Comparison of ENCODE assay signal across 14 cellular contexts in the genomic region with DNA sequence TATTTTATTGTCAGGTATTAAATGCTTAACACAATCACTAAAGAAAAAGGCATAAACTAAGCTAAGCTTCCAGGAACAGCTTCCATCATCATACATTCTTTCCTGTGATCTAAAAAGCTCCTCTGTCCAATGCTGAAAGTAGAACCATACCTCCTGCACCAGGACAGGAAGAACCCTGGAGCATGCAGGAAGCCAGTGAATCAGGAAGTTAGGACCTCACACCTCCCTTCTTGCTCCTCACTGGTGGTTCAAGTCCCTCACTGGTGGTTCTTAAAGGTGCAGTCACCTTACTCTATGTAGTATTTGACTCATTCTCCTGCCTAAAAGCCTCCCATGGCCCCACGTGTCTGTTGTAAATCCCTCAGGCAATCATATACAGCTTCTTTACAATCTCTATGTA.
DNase-seq lines count a peak whose midpoint lies in the region; ATAC-seq and TF ChIP-seq lines count a peak whose summit lies in the region.
"Had no signal": no experiment of that assay in that cellular context is flagged by ENCODE, and none has a peak within 500 bp of the region (broad histone marks: within the 10 kb centered on the region; RNA-seq: fewer than 3 reads in every experiment).

No MANE protein-coding gene starts in this region.

- H3K4me3 Mint-ChIP-seq in effector memory CD8-positive, alpha-beta T cell = no peak overlapping the region
- H3K4me3 Mint-ChIP-seq: B cell; CD4-positive, alpha-beta memory T cell; GM23338 had no signal

- H3K36me3 Mint-ChIP-seq in effector memory CD8-positive, alpha-beta T cell (ENCODE audit: insufficient read depth) = no peaks in the 10 kb centered on the region
- H3K36me3 Mint-ChIP-seq: CD4-positive, alpha-beta memory T cell had no signal

- H3K27me3 ChIP-seq in neural cell (ENCODE audit: insufficient read depth, low read depth, low read length) (no peaks in the 10 kb centered on the region), body of pancreas (no peaks in the 10 kb centered on the region)

- no peak overlapping the region for H3K4me2 ChIP-seq in neural cell (ENCODE audit: low read length)
- H3K4me2 ChIP-seq: GM23338 had no signal

- intact Hi-C loops in body of pancreas (cut with DNase I) = no loop called here

- H3K27ac ChIP-seq in neural cell (ENCODE audit: low read length) (peak overlapping the region; percentile 83), body of pancreas (no peak overlapping the region)
- H3K27ac ChIP-seq: C4-2B had no signal

- peaks cover 2% of the 10 kb centered on the region for H3F3A ChIP-seq in neural cell (ENCODE audit: insufficient read depth, low read length, poor library complexity, severe bottlenecking)

- no peaks in the 10 kb centered on the region for H4K20me1 ChIP-seq in neural cell (ENCODE audit: insufficient read depth)

- no peaks in the 10 kb centered on the region for H3K9me3 ChIP-seq in neural cell (ENCODE audit: low read length)
- no peaks in the 10 kb centered on the region for H3K9me3 ChIP-seq in body of pancreas

- no peaks in the 10 kb centered on the region for H3K9me3 Mint-ChIP-seq in effector memory CD8-positive, alpha-beta T cell
- H3K9me3 Mint-ChIP-seq: GM23338 had no signal

- WGBS in body of pancreas, 2 donors = 44 to 60% methylated on average over 1 of the region's 1 CpG

- no peak overlapping the region for H3K27ac Mint-ChIP-seq in effector memory CD8-positive, alpha-beta T cell
- H3K27ac Mint-ChIP-seq: B cell; CD4-positive, alpha-beta memory T cell; GM23338 had no signal

- peaks cover 6 to 31% of the 10 kb centered on the region in 2 donors for H3K27me3 Mint-ChIP-seq in effector memory CD8-positive, alpha-beta T cell

- H3K79me2 ChIP-seq in neural cell (replicated peaks; ENCODE audit: insufficient read depth, low read length) = no peaks in the 10 kb centered on the region

- H3K4me1 Mint-ChIP-seq in effector memory CD8-positive, alpha-beta T cell (ENCODE audit: low read depth in 2 of 2) = peaks cover 9 to 11% of the 10 kb centered on the region in 2 donors
- H3K4me1 Mint-ChIP-seq: B cell, GM23338 had no signal

- H3K4me1 ChIP-seq in body of pancreas = no peaks in the 10 kb centered on the region

- peak; percentile 12 for DNase-seq in Jurkat, Clone E6-1 (ENCODE audit: low read depth, low spot score)
- DNase-seq in NB4 (ENCODE audit: low read depth) (peak; percentile 1), body of pancreas (no peak), HUDEP-2 (lab: John Stamatoyannopoulos, UW; ENCODE audit: unreplicated experiment in 76 of 76) (no peak)
- DNase-seq in effector memory CD8-positive, alpha-beta T cell = no peak
- no peak for DNase-seq in stimulated activated CD4-positive, alpha-beta T cell treated with anti-CD3 and anti-CD28 coated beads, Interleukin-15, amount 100 ng/mL, for 24 hours
- DNase-seq: CD4-positive, alpha-beta memory T cell; DMS79; EL; H7 had no signal

- H3K9ac ChIP-seq in neural cell (ENCODE audit: low read length) = peak overlapping the region; percentile 32

- H3K36me3 ChIP-seq in neural cell (ENCODE audit: insufficient read depth, low read length) = no peaks in the 10 kb centered on the region
- no peaks in the 10 kb centered on the region for H3K36me3 ChIP-seq in body of pancreas (replicated peaks in 1 of 2; ENCODE audit: insufficient read depth in 1 of 2, low read depth in 2 of 2)

- no peak for TF ChIP-seq EP300 in neural cell (conservative IDR thresholded peaks at IDR 0.05; ENCODE audit: poor library complexity, severe bottlenecking)

- no peak overlapping the region for H3K4me3 ChIP-seq in Jurkat, Clone E6-1 (ENCODE audit: low read length)
- no peak overlapping the region for H3K4me3 ChIP-seq in NB4 (ENCODE audit: low read depth, low read length)
- H3K4me3 ChIP-seq in neural cell (ENCODE audit: low read length) = peak overlapping the region; percentile 14
- H3K4me3 ChIP-seq in body of pancreas = no peak overlapping the region
- H3K4me3 ChIP-seq: GM23338 had no signal

- TF ChIP-seq RAD21 in neural cell (conservative IDR thresholded peaks at IDR 0.05) = no peak

- no peak overlapping the region for H2AFZ ChIP-seq in neural cell (ENCODE audit: low read depth, low read length)
- H2AFZ ChIP-seq: GM23338 had no signal

- TF ChIP-seq CTCF in NB4 (IDR thresholded peaks at IDR 0.05; ENCODE audit: low read depth, low read length) (no peak), neural cell (IDR thresholded peaks at IDR 0.05; ENCODE audit: poor library complexity, severe bottlenecking) (no peak), body of pancreas (IDR thresholded peaks at IDR 0.05) (no peak)

- ATAC-seq in effector memory CD8-positive, alpha-beta T cell (replicated peaks) = peak; percentile 33
- ATAC-seq in body of pancreas = no peak
- ATAC-seq: GM23338 had no signal

- no peaks in the 10 kb centered on the region for H3K9me2 ChIP-seq in neural cell (ENCODE audit: insufficient read depth, low read length)

- TF ChIP-seq POLR2A in NB4 (IDR thresholded peaks at IDR 0.05; ENCODE audit: extremely low read depth, insufficient read length) (no peak), body of pancreas (IDR thresholded peaks at IDR 0.05) (no peak)

TF ChIP-seq in neural cell, 6 proteins besides CTCF, POLR2A, EP300 and RAD21:
- TF ChIP-seq, protein P1, sequence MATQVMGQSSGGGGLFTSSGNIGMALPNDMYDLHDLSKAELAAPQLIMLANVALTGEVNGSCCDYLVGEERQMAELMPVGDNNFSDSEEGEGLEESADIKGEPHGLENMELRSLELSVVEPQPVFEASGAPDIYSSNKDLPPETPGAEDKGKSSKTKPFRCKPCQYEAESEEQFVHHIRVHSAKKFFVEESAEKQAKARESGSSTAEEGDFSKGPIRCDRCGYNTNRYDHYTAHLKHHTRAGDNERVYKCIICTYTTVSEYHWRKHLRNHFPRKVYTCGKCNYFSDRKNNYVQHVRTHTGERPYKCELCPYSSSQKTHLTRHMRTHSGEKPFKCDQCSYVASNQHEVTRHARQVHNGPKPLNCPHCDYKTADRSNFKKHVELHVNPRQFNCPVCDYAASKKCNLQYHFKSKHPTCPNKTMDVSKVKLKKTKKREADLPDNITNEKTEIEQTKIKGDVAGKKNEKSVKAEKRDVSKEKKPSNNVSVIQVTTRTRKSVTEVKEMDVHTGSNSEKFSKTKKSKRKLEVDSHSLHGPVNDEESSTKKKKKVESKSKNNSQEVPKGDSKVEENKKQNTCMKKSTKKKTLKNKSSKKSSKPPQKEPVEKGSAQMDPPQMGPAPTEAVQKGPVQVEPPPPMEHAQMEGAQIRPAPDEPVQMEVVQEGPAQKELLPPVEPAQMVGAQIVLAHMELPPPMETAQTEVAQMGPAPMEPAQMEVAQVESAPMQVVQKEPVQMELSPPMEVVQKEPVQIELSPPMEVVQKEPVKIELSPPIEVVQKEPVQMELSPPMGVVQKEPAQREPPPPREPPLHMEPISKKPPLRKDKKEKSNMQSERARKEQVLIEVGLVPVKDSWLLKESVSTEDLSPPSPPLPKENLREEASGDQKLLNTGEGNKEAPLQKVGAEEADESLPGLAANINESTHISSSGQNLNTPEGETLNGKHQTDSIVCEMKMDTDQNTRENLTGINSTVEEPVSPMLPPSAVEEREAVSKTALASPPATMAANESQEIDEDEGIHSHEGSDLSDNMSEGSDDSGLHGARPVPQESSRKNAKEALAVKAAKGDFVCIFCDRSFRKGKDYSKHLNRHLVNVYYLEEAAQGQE (IDR thresholded peaks at IDR 0.05; ENCODE audit: borderline replicate concordance) = no peak
- TF ChIP-seq EZH2 (IDR thresholded peaks at IDR 0.05; ENCODE audit: borderline replicate concordance, insufficient read depth, low read length, poor library complexity, severe bottlenecking) = no peak

Comparison
In these comparisons a context has a peak if more than half of its experiments do, and no peak if none do; other contexts are left out.
1. DNase-seq: peak in Jurkat, Clone E6-1 (single experiment) and NB4 (single experiment); none in effector memory CD8-positive, alpha-beta T cell (0 of 3), stimulated activated CD4-positive, alpha-beta T cell treated with anti-CD3 and anti-CD28 coated beads, Interleukin-15, amount 100 ng/mL, for 24 hours (single experiment), body of pancreas (0 of 4) and HUDEP-2 (0 of 76).